In genomic region chr7:158572000-158572828, GRCh38 we compare ENCODE assay signal across 11 cellular contexts. TPM values are rescaled to one million over a fixed set of nuclear protein-coding genes. Genes with fewer than 3 reads are reported as not detected.
DNase-seq lines count a peak whose midpoint lies in the region; ATAC-seq and TF ChIP-seq lines count a peak whose summit lies in the region.
"Had no signal": no experiment of that assay in that cellular context is flagged by ENCODE, and none has a peak within 500 bp of the region (broad histone marks: within the 10 kb centered on the region; RNA-seq: fewer than 3 reads in every experiment).

No MANE protein-coding gene starts in this region.

- H3K36me3 Mint-ChIP-seq in WTC11 = no peaks in the 10 kb centered on the region
- no peaks in the 10 kb centered on the region for H3K36me3 Mint-ChIP-seq in stimulated activated effector memory CD8-positive, alpha-beta T cell treated with anti-CD3 and anti-CD28 coated beads, Interleukin-12 subunit alpha, Interleukin-12 subunit beta, amount 100 ng/mL, for 72 hours

- no peak overlapping the region for H2AFZ ChIP-seq in SK-N-SH (ENCODE audit: low read depth)
- H2AFZ ChIP-seq: GM23248 had no signal

- WGBS in SK-N-SH (ENCODE audit: low lambda C conversion rate) = 10% methylated on average over 6 of the region's 7 CpGs

- CTCF ChIA-PET in SK-N-SH (lab: Yijun Ruan, JAX) (interaction anchor here (0.5 to 1.7 kb wide), 9 partner anchors 9 to 479 kb away, joined by 3 to 6 read pairs (median 4); no protein-coding TSS in a partner anchor), WTC11 (lab: Charles Lee) (interaction anchor here (0.6 to 1.5 kb wide), 9 partner anchors 9 to 176 kb away, joined by 3 to 6 read pairs (median 3); no protein-coding TSS in a partner anchor)

- no peak overlapping the region for H3K27ac ChIP-seq in SK-N-SH (ENCODE audit: low read depth in 2 of 2, low read length in 1 of 2)
- H3K27ac ChIP-seq: GM23248 had no signal

- no peaks in the 10 kb centered on the region for H3K9me3 Mint-ChIP-seq in WTC11
- no peaks in the 10 kb centered on the region for H3K9me3 Mint-ChIP-seq in stimulated activated effector memory CD8-positive, alpha-beta T cell treated with anti-CD3 and anti-CD28 coated beads, Interleukin-12 subunit alpha, Interleukin-12 subunit beta, amount 100 ng/mL, for 72 hours
- H3K9me3 Mint-ChIP-seq: stimulated activated naive CD8-positive, alpha-beta T cell treated with anti-CD3 and anti-CD28 coated beads, Interleukin-15, amount 100 ng/mL, for 72 hours had no signal

- H3K4me3 Mint-ChIP-seq in WTC11 = no peak overlapping the region
- no peak overlapping the region for H3K4me3 Mint-ChIP-seq in stimulated activated effector memory CD8-positive, alpha-beta T cell treated with anti-CD3 and anti-CD28 coated beads, Interleukin-12 subunit alpha, Interleukin-12 subunit beta, amount 100 ng/mL, for 72 hours
- H3K4me3 Mint-ChIP-seq: stimulated activated naive CD8-positive, alpha-beta T cell treated with anti-CD3 and anti-CD28 coated beads, Interleukin-15, amount 100 ng/mL, for 72 hours had no signal

- H3K4me1 Mint-ChIP-seq in WTC11 = peaks cover 13% of the 10 kb centered on the region
- no peaks in the 10 kb centered on the region for H3K4me1 Mint-ChIP-seq in stimulated activated effector memory CD8-positive, alpha-beta T cell treated with anti-CD3 and anti-CD28 coated beads, Interleukin-12 subunit alpha, Interleukin-12 subunit beta, amount 100 ng/mL, for 72 hours

- H3K36me3 ChIP-seq in SK-N-SH (replicated peaks in 1 of 2; ENCODE audit: control insufficient read depth in 1 of 2, insufficient read depth in 2 of 2, low read length in 1 of 2) = no peaks in the 10 kb centered on the region

- peak; percentile 84 for DNase-seq in SK-N-SH
- peak; percentile 32 for DNase-seq in NCI-H2029 (lab: John Stamatoyannopoulos, UW)
- DNase-seq in WTC11 (ENCODE audit: low spot score) = no peak
- no peak for DNase-seq in stimulated activated effector memory CD8-positive, alpha-beta T cell treated with anti-CD3 and anti-CD28 coated beads, Interleukin-12 subunit alpha, Interleukin-12 subunit beta, amount 100 ng/mL, for 72 hours (ENCODE audit: low spot score in 2 of 2)
- DNase-seq in NCI-H187 treated with DMSO at 0.1 percent for 48 hours (lab: John Stamatoyannopoulos, UW) = no peak
- DNase-seq: activated T-cell treated with anti-CD3 and anti-CD28 coated beads, Interleukin-2, amount 50 U/mL, for 48 hours; GM23248; stimulated activated naive CD8-positive, alpha-beta T cell treated with anti-CD3 and anti-CD28 coated beads, Interleukin-15, amount 100 ng/mL, for 72 hours had no signal

- no peaks in the 10 kb centered on the region for H3K9me2 ChIP-seq in SK-N-SH

- no peaks in the 10 kb centered on the region for H3K79me2 ChIP-seq in SK-N-SH (ENCODE audit: insufficient read depth)

- H3K4me2 ChIP-seq in SK-N-SH = no peak overlapping the region

- H3K9ac ChIP-seq in SK-N-SH = no peak overlapping the region
- H3K9ac ChIP-seq: GM23248 had no signal

- H3K27me3 Mint-ChIP-seq in WTC11 (ENCODE audit: low read depth) = peaks cover 45% of the 10 kb centered on the region

- H3K9me3 ChIP-seq in SK-N-SH = peaks cover 5% of the 10 kb centered on the region; the same call in 1 of the 2 replicates

- no peak for TF ChIP-seq EP300 in SK-N-SH (IDR thresholded peaks at IDR 0.05; ENCODE audit: borderline replicate concordance in 1 of 2, low read depth in 1 of 2, low read length in 1 of 2)

- H4K20me1 ChIP-seq in SK-N-SH (ENCODE audit: insufficient read depth) = no peaks in the 10 kb centered on the region

- no peaks in the 10 kb centered on the region for H3F3A ChIP-seq in SK-N-SH (replicated peaks; ENCODE audit: insufficient read depth)

- no peaks in the 10 kb centered on the region for H3K27me3 ChIP-seq in SK-N-SH (ENCODE audit: insufficient read depth)

- TF ChIP-seq RAD21 in SK-N-SH (IDR thresholded peaks at IDR 0.05; ENCODE audit: low read length) = peak; percentile 52

- POLR2A ChIA-PET in SK-N-SH (lab: Yijun Ruan, JAX) = interaction anchor here (2.1 kb wide), 1 partner anchor 12 kb away, joined by 8 read pairs; no protein-coding TSS in a partner anchor
- POLR2A ChIA-PET in WTC11 (lab: Charles Lee) = no interaction called here

- TF ChIP-seq CTCF in SK-N-SH (IDR thresholded peaks at IDR 0.05) = no peak
- no peak for TF ChIP-seq CTCF in WTC11 (IDR thresholded peaks at IDR 0.05)

- ATAC-seq in SK-N-SH treated with all-trans-retinoic acid at 6 μM for 48 hours (no peak), WTC11 (peak; percentile 51), GM21526 (IDR thresholded peaks at IDR 0.05; ENCODE audit: low FRiP score, unreplicated experiment) (no peak), HG03432 (IDR thresholded peaks at IDR 0.05; ENCODE audit: unreplicated experiment) (no peak)
- ATAC-seq in stimulated activated effector memory CD8-positive, alpha-beta T cell treated with anti-CD3 and anti-CD28 coated beads, Interleukin-12 subunit alpha, Interleukin-12 subunit beta, amount 100 ng/mL, for 72 hours = peak; percentile 40
- ATAC-seq: stimulated activated naive CD8-positive, alpha-beta T cell treated with anti-CD3 and anti-CD28 coated beads, Interleukin-15, amount 100 ng/mL, for 72 hours had no signal

- H3K4me1 ChIP-seq in SK-N-SH (ENCODE audit: control insufficient read depth in 1 of 2, insufficient read depth in 2 of 2, low read depth in 1 of 2, low read length in 1 of 2) = peaks cover 0 to 31% of the 10 kb centered on the region in 2 experiments; a peak in 2 of 4 replicates

- H3K27ac Mint-ChIP-seq in WTC11 = no peak overlapping the region
- H3K27ac Mint-ChIP-seq in stimulated activated effector memory CD8-positive, alpha-beta T cell treated with anti-CD3 and anti-CD28 coated beads, Interleukin-12 subunit alpha, Interleukin-12 subunit beta, amount 100 ng/mL, for 72 hours = no peak overlapping the region
- H3K27ac Mint-ChIP-seq: stimulated activated naive CD8-positive, alpha-beta T cell treated with anti-CD3 and anti-CD28 coated beads, Interleukin-15, amount 100 ng/mL, for 72 hours had no signal

- no peak overlapping the region for H3K4me3 ChIP-seq in SK-N-SH (ENCODE audit: low read depth in 2 of 2, low read length in 1 of 2)
- H3K4me3 ChIP-seq: GM23248 had no signal

TF ChIP-seq in SK-N-SH, 30 proteins besides CTCF, POLR2A, EP300 and RAD21:
- peak; percentile 26; the same call in 1 of the 2 replicates for TF ChIP-seq SMC3 (IDR thresholded peaks at IDR 0.05; ENCODE audit: low read depth, low read length)
- no peak for TF ChIP-seq MEF2A (IDR thresholded peaks at IDR 0.05; ENCODE audit: borderline replicate concordance, low read depth)
- no peak for TF ChIP-seq FOSL2 (IDR thresholded peaks at IDR 0.05; ENCODE audit: borderline replicate concordance, low read depth)
- TF ChIP-seq USF2 (IDR thresholded peaks at IDR 0.05; ENCODE audit: borderline replicate concordance, low read depth, low read length) = no peak
- no peak for TF ChIP-seq TAF1 (IDR thresholded peaks at IDR 0.05; ENCODE audit: borderline replicate concordance, low read depth, low read length)
TF ChIP-seq in SK-N-SH: peak in this region for 1.

TF ChIP-seq in SK-N-SH treated with all-trans-retinoic acid at 6 μM for 48 hours, 23 proteins besides CTCF, POLR2A, EP300 and RAD21 (continues in another document):
- TF ChIP-seq ESRRG (CRISPR knock-in tag; IDR thresholded peaks at IDR 0.05) (no peak), CSRNP3 (CRISPR knock-in tag; IDR thresholded peaks at IDR 0.05) (no peak), ZNF565 (CRISPR knock-in tag; conservative IDR thresholded peaks at IDR 0.05; ENCODE audit: low read depth) (no peak), TOX (CRISPR knock-in tag; IDR thresholded peaks at IDR 0.05; ENCODE audit: borderline replicate concordance) (no peak), ZC3H10 (CRISPR knock-in tag; IDR thresholded peaks at IDR 0.05) (no peak)

TF ChIP-seq in WTC11, 78 proteins besides CTCF, POLR2A, EP300 and RAD21 (continues in another document):
- TF ChIP-seq ERG (CRISPR knock-in tag; IDR thresholded peaks at IDR 0.05) (no peak), GRHL2 (CRISPR knock-in tag; IDR thresholded peaks at IDR 0.05; ENCODE audit: insufficient replicate concordance, severe bottlenecking) (no peak), TEAD1 (CRISPR knock-in tag; IDR thresholded peaks at IDR 0.05) (no peak), JAZF1 (CRISPR knock-in tag; IDR thresholded peaks at IDR 0.05) (no peak), USF2 (CRISPR knock-in tag; IDR thresholded peaks at IDR 0.05) (no peak), HMGA2 (CRISPR knock-in tag; IDR thresholded peaks at IDR 0.05) (no peak), MXD4 (CRISPR knock-in tag; IDR thresholded peaks at IDR 0.05; ENCODE audit: borderline replicate concordance) (no peak), EMX1 (CRISPR knock-in tag; IDR thresholded peaks at IDR 0.05) (no peak), CREB1 (CRISPR knock-in tag; IDR thresholded peaks at IDR 0.05) (no peak), SOX15 (CRISPR knock-in tag; IDR thresholded peaks at IDR 0.05) (no peak)

RNA-seq across cellular contexts. Expression of gene PTPRN2, which starts 15.4 kb away (rescaled TPM):
- 3.9 and 4.0 TPM in 2 replicates for polyA plus RNA-seq in SK-N-SH (2012; rRNA removed)
- 3.0 and 4.1 TPM in 2 replicates for polyA plus RNA-seq in SK-N-SH (2012; cell fraction: cytosol; rRNA removed)
- 4.5 and 5.5 TPM in 2 replicates for polyA plus RNA-seq in SK-N-SH (2012; cell fraction: nucleus; rRNA removed)
- total RNA-seq in WTC11 (2021) = 2.6 to 4.7 TPM (median 3.9 TPM) in 3 replicates
- total RNA-seq: GM23248 had no signal

Comparison
In these comparisons a context has a peak if more than half of its experiments do, and no peak if none do; other contexts are left out.
1. DNase-seq: peak in SK-N-SH (single experiment) and NCI-H2029 (single experiment); none in WTC11 (single experiment), stimulated activated effector memory CD8-positive, alpha-beta T cell treated with anti-CD3 and anti-CD28 coated beads, Interleukin-12 subunit alpha, Interleukin-12 subunit beta, amount 100 ng/mL, for 72 hours (0 of 2) and NCI-H187 treated with DMSO at 0.1 percent for 48 hours (single experiment).
2. ATAC-seq: peak in WTC11 (single experiment) and stimulated activated effector memory CD8-positive, alpha-beta T cell treated with anti-CD3 and anti-CD28 coated beads, Interleukin-12 subunit alpha, Interleukin-12 subunit beta, amount 100 ng/mL, for 72 hours (single experiment); none in SK-N-SH treated with all-trans-retinoic acid at 6 μM for 48 hours (single experiment), GM21526 (single experiment) and HG03432 (single experiment).